8 cellular contexts compared by ENCODE assay signal in genomic region chr9:110623462-110624025, GRCh38. TPM values are rescaled to one million over a fixed set of nuclear protein-coding genes. Genes with fewer than 3 reads are reported as not detected.
DNase-seq lines count a peak whose midpoint lies in the region; ATAC-seq, FAIRE-seq and TF ChIP-seq lines count a peak whose summit lies in the region.

No MANE protein-coding gene starts in this region.

- DNase-seq in DMS79 treated with DMSO at 0.1 percent for 48 hours (lab: John Stamatoyannopoulos, UW): peak; percentile 78
- peak; percentile 39 for DNase-seq in H4 (ENCODE audit: low spot score)
- peak; percentile 34 for DNase-seq in NCI-H2196 treated with DMSO at 0.1 percent for 48 hours (lab: John Stamatoyannopoulos, UW; ENCODE audit: unreplicated experiment)
- peak; percentile 16 for DNase-seq in astrocyte (ENCODE audit: low read depth)
- peak; percentile 92 for DNase-seq in inferior parietal cortex (ENCODE audit: extremely low spot score)
- peak; percentile 12 to 17 for DNase-seq in thyroid gland

- H3K27me3 ChIP-seq in astrocyte (ENCODE audit: insufficient read depth, low read length) (no peaks in the 10 kb centered on the region), thyroid gland (no peaks in the 10 kb centered on the region)

- H3K79me2 ChIP-seq in astrocyte (ENCODE audit: insufficient read depth, low read length): no peaks in the 10 kb centered on the region

- H3K36me3 ChIP-seq in astrocyte (ENCODE audit: insufficient read depth, low read length) (no peaks in the 10 kb centered on the region), thyroid gland (no peaks in the 10 kb centered on the region)

- no peak for TF ChIP-seq POLR2A in thyroid gland (IDR thresholded peaks at IDR 0.05)

- 26 to 36% methylated on average over 3 of the region's 3 CpGs for WGBS in thyroid gland, 2 donors

- peak; percentile 66 for FAIRE-seq in astrocyte (lab: Jason Lieb, UNC)

- no peak overlapping the region for H3K4me2 ChIP-seq in astrocyte (ENCODE audit: low read length)

- TF ChIP-seq CTCF in astrocyte (IDR thresholded peaks at IDR 0.05; ENCODE audit: insufficient read depth, low read depth, low read length): peak; percentile 60
- TF ChIP-seq CTCF in thyroid gland (IDR thresholded peaks at IDR 0.05): peak; percentile 46 to 78 (median 60)

- H2AFZ ChIP-seq in astrocyte (ENCODE audit: low read depth, low read length): no peak overlapping the region

- H3K27ac ChIP-seq in astrocyte (ENCODE audit: low read depth, low read length): no peak overlapping the region
- H3K27ac ChIP-seq in thyroid gland: no peak overlapping the region

- H3K4me1 Mint-ChIP-seq in astrocyte (ENCODE audit: low read depth, unreplicated experiment): peaks cover 11% of the 10 kb centered on the region

- no peak overlapping the region for H3K4me3 Mint-ChIP-seq in astrocyte (ENCODE audit: unreplicated experiment)

- no peak for ATAC-seq in HG03280 (IDR thresholded peaks at IDR 0.05; ENCODE audit: unreplicated experiment)
- no peak for ATAC-seq in GM19035 (IDR thresholded peaks at IDR 0.05; ENCODE audit: unreplicated experiment)

- no peaks in the 10 kb centered on the region for H3K9me3 ChIP-seq in astrocyte (ENCODE audit: insufficient read depth, low read depth, low read length)
- H3K9me3 ChIP-seq in thyroid gland: no peaks in the 10 kb centered on the region

- H3K4me1 ChIP-seq in astrocyte (ENCODE audit: insufficient read depth, low read length): peaks cover 14% of the 10 kb centered on the region
- peaks cover 0 to 6% of the 10 kb centered on the region in 2 donors for H3K4me1 ChIP-seq in thyroid gland

- no peaks in the 10 kb centered on the region for H3K36me3 Mint-ChIP-seq in astrocyte (ENCODE audit: low read depth, unreplicated experiment)

- no peaks in the 10 kb centered on the region for H3K9me3 Mint-ChIP-seq in astrocyte (ENCODE audit: unreplicated experiment)

- no peaks in the 10 kb centered on the region for H4K20me1 ChIP-seq in astrocyte (ENCODE audit: insufficient read depth, low read length)

- intact Hi-C loops in thyroid gland (cut with DNase I): loop anchor here (10.0 kb wide), 1 partner anchor 179 kb away; no protein-coding TSS in a partner anchor

- no peak overlapping the region for H3K9ac ChIP-seq in astrocyte (ENCODE audit: low read length)

- H3K4me3 ChIP-seq in astrocyte (ENCODE audit: insufficient read depth, low read depth, low read length): no peak overlapping the region
- no peak overlapping the region for H3K4me3 ChIP-seq in thyroid gland (replicated peaks in 1 of 3)

- no peaks in the 10 kb centered on the region for H3K27me3 Mint-ChIP-seq in astrocyte (ENCODE audit: low read depth, unreplicated experiment)

- H3K27ac Mint-ChIP-seq in astrocyte (ENCODE audit: unreplicated experiment): no peak overlapping the region

RNA-seq across cellular contexts. Expression of gene SVEP1, which starts 44.0 kb away (rescaled TPM):
- 0.16 and 0.41 TPM in 2 replicates for total RNA-seq in H4 (2014; rRNA removed; shearing (Covaris generic))
- total RNA-seq in astrocyte: 1.1 and 1.5 TPM in 2 replicates
- 10 to 100 TPM; 14.1 to 55.5 (median 31.9) TPM for total RNA-seq in thyroid gland

RNA-seq across cellular contexts. Expression of gene MUSK, which starts 45.0 kb away (rescaled TPM):
- total RNA-seq in H4 (2014; rRNA removed; shearing (Covaris generic)): not detected in 2 replicates
- total RNA-seq in astrocyte (not detected in 2 replicates), thyroid gland (under 1 TPM in 3 of 4 donors, not detected in 1; 0.22 to 0.42 (median 0.27) TPM)

Comparison
In these comparisons a context has a peak if more than half of its experiments do, and no peak if none do; other contexts are left out.
1. DNase-seq: peak in every context shown above with its lines; median percentile 92 in inferior parietal cortex; 78 in DMS79 treated with DMSO at 0.1 percent for 48 hours; 39 in H4; 34 in NCI-H2196 treated with DMSO at 0.1 percent for 48 hours; 16 in astrocyte; 14 in thyroid gland.